8 cellular contexts compared by ENCODE assay signal in the genomic region with DNA sequence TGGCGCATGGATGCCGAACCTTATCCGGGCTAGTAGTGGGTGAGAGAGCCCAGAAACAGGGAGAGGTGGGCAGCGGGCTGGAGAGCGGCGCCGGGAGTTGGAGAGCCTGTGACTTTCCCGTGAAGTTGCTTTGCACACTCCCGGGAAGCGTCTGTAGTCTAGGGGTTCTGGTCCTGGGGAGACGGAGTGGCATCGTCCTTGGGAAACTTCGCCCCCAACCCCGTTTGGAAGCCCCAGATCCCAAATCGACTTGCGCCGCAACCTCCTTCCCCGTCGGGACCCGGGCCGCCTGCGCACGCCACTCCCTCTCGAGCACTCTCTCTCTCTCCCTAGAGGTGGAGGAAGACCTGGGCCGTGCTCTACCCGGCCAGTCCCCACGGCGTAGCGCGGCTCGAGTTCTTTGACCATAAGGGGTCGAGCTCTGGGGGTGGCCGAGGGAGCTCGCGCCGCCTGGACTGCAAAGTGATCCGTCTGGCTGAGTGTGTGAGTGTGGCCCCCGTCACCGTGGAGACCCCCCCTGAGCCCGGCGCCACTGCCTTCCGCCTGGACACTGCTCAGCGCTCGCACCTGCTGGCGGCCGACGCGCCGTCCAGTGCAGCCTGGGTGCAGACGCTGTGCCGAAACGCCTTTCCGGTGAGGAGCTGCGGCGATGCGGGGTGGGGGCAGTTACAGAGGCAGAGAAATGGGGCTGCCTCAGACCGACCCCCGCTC. TPM values are rescaled to one million over a fixed set of nuclear protein-coding genes. Genes with fewer than 3 reads are reported as not detected.
DNase-seq lines count a peak whose midpoint lies in the region; ATAC-seq and TF ChIP-seq lines count a peak whose summit lies in the region.

No MANE protein-coding gene starts in this region.

- DNase-seq in D341Med (ENCODE audit: low spot score) (peak; percentile 47), KG1 (lab: John Stamatoyannopoulos, UW) (peak; percentile 31), esophagus squamous epithelium (lab: John Stamatoyannopoulos, UW) (no peak), natural killer cell (peak; percentile 39), mesenteric fat pad (ENCODE audit: low spot score) (no peak)
- peak; percentile 53 for DNase-seq in activated CD8-positive, alpha-beta T cell treated with anti-CD3 and anti-CD28 coated beads for 36 hours

- H3K4me1 ChIP-seq in esophagus squamous epithelium (peaks cover 8 to 35% (median 10%) of the 10 kb centered on the region in 3 donors), urinary bladder (ENCODE audit: insufficient read depth) (no peaks in the 10 kb centered on the region)

- no peaks in the 10 kb centered on the region for H3K9me3 ChIP-seq in esophagus squamous epithelium

- H3K27ac Mint-ChIP-seq in activated CD8-positive, alpha-beta T cell treated with anti-CD3 and anti-CD28 coated beads for 36 hours, result peak overlapping the region; percentile 90
- peak overlapping the region; percentile 80 to 89 for H3K27ac Mint-ChIP-seq in natural killer cell

- CTCF ChIA-PET in activated CD8-positive, alpha-beta T cell treated with anti-CD3 and anti-CD28 coated beads for 36 hours (lab: Charles Lee), result interaction anchor here (0.8 to 1.4 kb wide), 4 partner anchors 10 to 33 kb away, joined by 4 to 8 read pairs (median 4); no protein-coding TSS in a partner anchor

- POLR2A ChIA-PET in activated CD8-positive, alpha-beta T cell treated with anti-CD3 and anti-CD28 coated beads for 36 hours (lab: Charles Lee), result interaction anchor here (0.6 to 2.7 kb wide), 7 partner anchors 12 to 66 kb away, joined by 3 to 11 read pairs (median 4); no protein-coding TSS in a partner anchor

- H3K9me3 Mint-ChIP-seq in activated CD8-positive, alpha-beta T cell treated with anti-CD3 and anti-CD28 coated beads for 36 hours, result no peaks in the 10 kb centered on the region
- no peaks in the 10 kb centered on the region for H3K9me3 Mint-ChIP-seq in natural killer cell

- TF ChIP-seq POLR2A in esophagus squamous epithelium (IDR thresholded peaks at IDR 0.05), result no peak

- H3K27ac ChIP-seq in esophagus squamous epithelium (peak overlapping the region; percentile 73 to 89 (median 82)), urinary bladder (ENCODE audit: low read depth) (no peak overlapping the region)

- intact Hi-C loops in activated CD8-positive, alpha-beta T cell treated with anti-CD3 and anti-CD28 coated beads for 36 hours (cut with micrococcal nuclease), result no loop called here
- intact Hi-C loops in esophagus squamous epithelium (cut with DNase I) (no loop called here), natural killer cell (cut with micrococcal nuclease) (no loop called here)

- no peak for TF ChIP-seq CTCF in activated CD8-positive, alpha-beta T cell treated with anti-CD3 and anti-CD28 coated beads for 36 hours (IDR thresholded peaks at IDR 0.05)
- TF ChIP-seq CTCF in esophagus squamous epithelium (IDR thresholded peaks at IDR 0.05), result no peak
- no peak for TF ChIP-seq CTCF in natural killer cell (IDR thresholded peaks at IDR 0.05)

- peak; percentile 35 for ATAC-seq in GM21390 (IDR thresholded peaks at IDR 0.05; ENCODE audit: unreplicated experiment)
- peak; percentile 61 for ATAC-seq in activated CD8-positive, alpha-beta T cell treated with anti-CD3 and anti-CD28 coated beads for 36 hours
- peak; percentile 52 to 64 (median 57) for ATAC-seq in natural killer cell

- H3K36me3 ChIP-seq in esophagus squamous epithelium (peaks cover 0 to 8% (median 0%) of the 10 kb centered on the region in 3 donors), urinary bladder (ENCODE audit: insufficient read depth) (no peaks in the 10 kb centered on the region)

- H3K27me3 Mint-ChIP-seq in activated CD8-positive, alpha-beta T cell treated with anti-CD3 and anti-CD28 coated beads for 36 hours, result peaks cover 23% of the 10 kb centered on the region
- peaks cover 17 to 21% of the 10 kb centered on the region in 2 donors for H3K27me3 Mint-ChIP-seq in natural killer cell (ENCODE audit: low read depth in 2 of 2)

- peak overlapping the region; percentile 88 for H3K4me3 Mint-ChIP-seq in activated CD8-positive, alpha-beta T cell treated with anti-CD3 and anti-CD28 coated beads for 36 hours
- H3K4me3 Mint-ChIP-seq in natural killer cell, result peak overlapping the region; percentile 92

- H3K4me3 ChIP-seq in esophagus squamous epithelium, result peak overlapping the region; percentile 45 to 70 (median 65)
- peak overlapping the region; percentile 64 for H3K4me3 ChIP-seq in urinary bladder (ENCODE audit: low read depth, low read length)

- peaks cover 7% of the 10 kb centered on the region for H3K36me3 Mint-ChIP-seq in activated CD8-positive, alpha-beta T cell treated with anti-CD3 and anti-CD28 coated beads for 36 hours (ENCODE audit: low read depth)
- H3K36me3 Mint-ChIP-seq in natural killer cell, result no peaks in the 10 kb centered on the region

- WGBS in esophagus squamous epithelium, 2 donors, result 0% methylated on average over 1 to 5 of the region's 58 CpGs
- WGBS in urinary bladder, result 5% methylated on average over 58 of the region's 58 CpGs

- H3K4me1 Mint-ChIP-seq in activated CD8-positive, alpha-beta T cell treated with anti-CD3 and anti-CD28 coated beads for 36 hours (ENCODE audit: low read depth), result peaks cover 15% of the 10 kb centered on the region
- peaks cover 7 to 36% of the 10 kb centered on the region in 2 donors for H3K4me1 Mint-ChIP-seq in natural killer cell

- H3K27me3 ChIP-seq in esophagus squamous epithelium, result peaks cover 0 to 38% (median 0%) of the 10 kb centered on the region in 4 donors

RNA-seq across cellular contexts. Expression of a gene that starts 0.5 kb away (rescaled TPM):
- 10 to 100 TPM; 15.0 to 16.6 TPM for total RNA-seq in activated CD8-positive, alpha-beta T cell treated with anti-CD3 and anti-CD28 coated beads for 36 hours
- 1 to 10 TPM in 2 of 4 donors, under 1 TPM in 1, not detected in 1; 0.88 to 6.7 (median 3.0) TPM for total RNA-seq in esophagus squamous epithelium
- total RNA-seq in natural killer cell, result 10 to 100 TPM; 17.4 to 24.9 (median 23.9) TPM
- total RNA-seq in urinary bladder, result 6.0 TPM
- polyA plus RNA-seq in urinary bladder, result 18.7 TPM
- total RNA-seq in mesenteric fat pad, result 38.2 TPM

RNA-seq across cellular contexts. Expression of a gene that starts 1.2 kb away (rescaled TPM):
- total RNA-seq in activated CD8-positive, alpha-beta T cell treated with anti-CD3 and anti-CD28 coated beads for 36 hours, result under 1 TPM; 0.38 to 0.60 TPM
- 1 to 10 TPM in 2 of 4 donors, under 1 TPM in 1, not detected in 1; 0.48 to 4.3 (median 3.2) TPM for total RNA-seq in esophagus squamous epithelium
- total RNA-seq in natural killer cell, result 1 to 10 TPM in 1 of 3 donors, under 1 TPM in 2; 0.43 to 2.0 (median 0.93) TPM
- total RNA-seq in urinary bladder, result 14.6 TPM
- polyA plus RNA-seq in urinary bladder, result 8.6 TPM
- total RNA-seq in mesenteric fat pad, result 8.2 TPM

RNA-seq across cellular contexts. Expression of a gene that starts 25.2 kb away (rescaled TPM):
- total RNA-seq in activated CD8-positive, alpha-beta T cell treated with anti-CD3 and anti-CD28 coated beads for 36 hours, result 10 to 100 TPM; 42.0 to 45.0 TPM
- total RNA-seq in esophagus squamous epithelium (10 to 100 TPM; 16.9 to 25.8 (median 22.0) TPM), natural killer cell (10 to 100 TPM; 32.1 to 47.6 (median 45.2) TPM), urinary bladder (25.1 TPM), mesenteric fat pad (35.8 TPM)
- 37.3 TPM for polyA plus RNA-seq in urinary bladder

RNA-seq across cellular contexts. Expression of a gene that starts 25.5 kb away (rescaled TPM):
- total RNA-seq in activated CD8-positive, alpha-beta T cell treated with anti-CD3 and anti-CD28 coated beads for 36 hours, result 10 to 100 TPM; 90.8 to 92.7 TPM
- total RNA-seq in esophagus squamous epithelium (100 to 1,000 TPM in 2 of 4 donors, 10 to 100 TPM in 2; 79.9 to 142 (median 105) TPM), natural killer cell (100 to 1,000 TPM; 234 to 242 (median 237) TPM), urinary bladder (57.7 TPM), mesenteric fat pad (112 TPM)
- polyA plus RNA-seq in urinary bladder, result 112 TPM

RNA-seq across cellular contexts. Expression of a gene that starts 28.9 kb away (rescaled TPM):
- total RNA-seq in activated CD8-positive, alpha-beta T cell treated with anti-CD3 and anti-CD28 coated beads for 36 hours, result under 1 TPM; 0.50 to 0.96 TPM
- 10 to 100 TPM in 1 of 4 donors, 1 to 10 TPM in 3; 3.8 to 13.3 (median 5.7) TPM for total RNA-seq in esophagus squamous epithelium
- under 1 TPM in 2 of 3 donors, not detected in 1; 0.21 to 0.43 TPM for total RNA-seq in natural killer cell
- 0.37 TPM for total RNA-seq in urinary bladder
- polyA plus RNA-seq in urinary bladder, result 0.27 TPM
- not detected for total RNA-seq in mesenteric fat pad

Comparison
In these comparisons a context has a peak if more than half of its experiments do, and no peak if none do; other contexts are left out.
1. DNase-seq: peak in D341Med (single experiment), KG1 (single experiment), activated CD8-positive, alpha-beta T cell treated with anti-CD3 and anti-CD28 coated beads for 36 hours (single experiment) and natural killer cell (single experiment); none in esophagus squamous epithelium (single experiment) and mesenteric fat pad (single experiment).
2. Peak in every context shown above with its lines, with median percentiles within 50 percentile points of each other: ATAC-seq.